In genomic region chr2:219687266-219687665, GRCh38 we compare ENCODE assay signal across 13 cellular contexts. TPM values are rescaled to one million over a fixed set of nuclear protein-coding genes. Genes with fewer than 3 reads are reported as not detected.
DNase-seq lines count a peak whose midpoint lies in the region; ATAC-seq and TF ChIP-seq lines count a peak whose summit lies in the region.
"Had no signal": no experiment of that assay in that cellular context is flagged by ENCODE, and none has a peak within 500 bp of the region (broad histone marks: within the 10 kb centered on the region; RNA-seq: fewer than 3 reads in every experiment).

No MANE protein-coding gene starts in this region.

- peaks cover 7 to 54% of the 10 kb centered on the region in 2 donors for H3K4me1 ChIP-seq in thoracic aorta (ENCODE audit: control insufficient read depth in 1 of 2, low read depth in 2 of 2)

- H3K27me3 ChIP-seq in thoracic aorta (replicated peaks; ENCODE audit: insufficient read depth): no peaks in the 10 kb centered on the region

- no peak overlapping the region for H3K4me3 Mint-ChIP-seq in WTC11
- H3K4me3 Mint-ChIP-seq: CD4-positive, CD25-positive, alpha-beta regulatory T cell had no signal

- TF ChIP-seq CTCF in WTC11 (IDR thresholded peaks at IDR 0.05) (no peak), fibroblast of mammary gland (conservative IDR thresholded peaks at IDR 0.05; ENCODE audit: control insufficient read depth, insufficient read depth, low read depth, low read length) (no peak), thoracic aorta (IDR thresholded peaks at IDR 0.05) (no peak)

- CTCF ChIA-PET in WTC11 (lab: Charles Lee): interaction anchor here (0.6 kb wide), 2 partner anchors 45 to 1525 kb away, joined by 3 read pairs; no protein-coding TSS in a partner anchor

- H3K36me3 Mint-ChIP-seq in WTC11: peaks cover 25% of the 10 kb centered on the region
- H3K36me3 Mint-ChIP-seq: CD4-positive, CD25-positive, alpha-beta regulatory T cell had no signal

- POLR2A ChIA-PET in WTC11 (lab: Charles Lee): no interaction called here

- peaks cover 10% of the 10 kb centered on the region for H3K27me3 Mint-ChIP-seq in WTC11 (ENCODE audit: low read depth)

- H3K4me3 ChIP-seq in fibroblast of mammary gland (ENCODE audit: control insufficient read depth, low read depth, low read length) (no peak overlapping the region), thoracic aorta (no peak overlapping the region)

- H3K9me3 Mint-ChIP-seq in WTC11: peaks cover 24% of the 10 kb centered on the region

- peaks cover 61% of the 10 kb centered on the region for H3K4me1 Mint-ChIP-seq in WTC11

- no peaks in the 10 kb centered on the region for H3K9me3 ChIP-seq in thoracic aorta

- no peaks in the 10 kb centered on the region for H3K36me3 ChIP-seq in thoracic aorta

- H3K27ac ChIP-seq in thoracic aorta: peak overlapping the region; percentile 84 to 88

- ATAC-seq in WTC11 (no peak), thoracic aorta (ENCODE audit: insufficient number of reproducible peaks, low FRiP score, low read depth) (no peak), GM19324 (IDR thresholded peaks at IDR 0.05; ENCODE audit: low FRiP score, unreplicated experiment) (no peak)
- ATAC-seq: left ventricle myocardium superior; naive thymus-derived CD4-positive, alpha-beta T cell had no signal

- DNase-seq in HCEC 1CT: peak; percentile 58
- no peak for DNase-seq in WTC11 (ENCODE audit: low spot score)
- DNase-seq in fibroblast of mammary gland (ENCODE audit: low read depth): peak; percentile 55
- DNase-seq in thoracic aorta (ENCODE audit: low spot score): no peak
- no peak for DNase-seq in DMS 273 treated with DMSO at 0.1 percent for 48 hours (lab: John Stamatoyannopoulos, UW)
- no peak for DNase-seq in HuH-7.5 (ENCODE audit: low spot score)
- DNase-seq: activated gamma-delta T cell treated with Interleukin-2 at 50 U/mL for 16 hours; CD4-positive, CD25-positive, alpha-beta regulatory T cell; hypothalamus; left ventricle myocardium superior; naive thymus-derived CD4-positive, alpha-beta T cell; NCI-H345 had no signal

- H3K27ac Mint-ChIP-seq in WTC11: peak overlapping the region; percentile 89
- H3K27ac Mint-ChIP-seq: CD4-positive, CD25-positive, alpha-beta regulatory T cell; naive thymus-derived CD4-positive, alpha-beta T cell had no signal

TF ChIP-seq in WTC11, 78 proteins besides CTCF, POLR2A, EP300 and RAD21:
- TF ChIP-seq E2F4 (CRISPR knock-in tag; IDR thresholded peaks at IDR 0.05; ENCODE audit: borderline replicate concordance, low read depth) (no peak), ZNF232 (CRISPR knock-in tag; IDR thresholded peaks at IDR 0.05) (no peak), ARID4B (CRISPR knock-in tag; IDR thresholded peaks at IDR 0.05; ENCODE audit: borderline replicate concordance) (no peak), PRDM15 (CRISPR knock-in tag; IDR thresholded peaks at IDR 0.05) (no peak)

RNA-seq across cellular contexts. Expression of gene SLC4A3, which starts 59.8 kb away (rescaled TPM):
- total RNA-seq in WTC11 (2021) (7.8 to 9.9 TPM (median 8.7 TPM) in 3 replicates), thoracic aorta (1 to 10 TPM; 5.6 to 6.5 TPM)
- total RNA-seq: CD4-positive, CD25-positive, alpha-beta regulatory T cell had no signal

Comparison
In these comparisons a context has a peak if more than half of its experiments do, and no peak if none do; other contexts are left out.
1. DNase-seq: peak in HCEC 1CT (single experiment) and fibroblast of mammary gland (single experiment); none in WTC11 (single experiment), thoracic aorta (single experiment), DMS 273 treated with DMSO at 0.1 percent for 48 hours (single experiment) and HuH-7.5 (single experiment).